9 cellular contexts compared by ENCODE assay signal in the genomic region with DNA sequence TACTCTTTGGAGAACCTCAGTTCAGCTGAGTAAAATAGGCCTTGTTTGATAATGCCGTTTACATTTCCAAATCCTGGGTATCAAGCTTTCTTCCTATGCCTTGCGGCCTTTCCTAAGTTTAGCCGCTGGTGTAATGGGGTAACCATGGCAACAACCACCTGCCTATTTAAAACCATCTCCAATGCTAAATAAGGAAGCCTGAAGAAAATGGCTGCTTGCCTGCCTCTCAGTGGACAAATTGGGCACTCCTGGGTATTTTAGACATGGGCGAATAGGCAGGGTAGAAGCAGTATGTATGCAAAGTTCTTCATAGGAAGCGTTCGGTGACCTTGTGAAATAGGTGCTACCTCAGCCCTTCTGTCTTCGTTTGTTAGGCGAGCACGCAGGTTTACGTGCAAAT.
A peak's percentile ranks its signal among the peaks of the same experiment; 100 is the strongest.
DNase-seq lines count a peak whose midpoint lies in the region; ATAC-seq and TF ChIP-seq lines count a peak whose summit lies in the region.
"Had no signal": no experiment of that assay in that cellular context is flagged by ENCODE, and none has a peak within 500 bp of the region (broad histone marks: within the 10 kb centered on the region; RNA-seq: fewer than 3 reads in every experiment).

No MANE protein-coding gene starts in this region.

- no peak overlapping the region for H3K14ac ChIP-seq in mesenchymal stem cell (ENCODE audit: low read length in 2 of 2)

- TF ChIP-seq CTCF in HCT116 (IDR thresholded peaks at IDR 0.05 in 2 of 3, conservative IDR thresholded peaks at IDR 0.05 in 1 of 3; ENCODE audit: borderline replicate concordance in 1 of 3, insufficient read depth in 1 of 3, low read depth in 2 of 3, low read length in 2 of 3) (peak in 1 of 3 experiments; percentile 23; a peak in 1 of 6 replicates), mammary epithelial cell (conservative IDR thresholded peaks at IDR 0.05 in 1 of 2, IDR thresholded peaks at IDR 0.05 in 1 of 2; ENCODE audit: extremely low read depth in 1 of 2, insufficient read depth in 1 of 2, low read depth in 1 of 2, low read length in 2 of 2) (peak; percentile 5 to 6), suprapubic skin (IDR thresholded peaks at IDR 0.05) (no peak)
- TF ChIP-seq CTCF in CD8-positive, alpha-beta T cell (IDR thresholded peaks at IDR 0.05): no peak

- no peak overlapping the region for H3K4me3 ChIP-seq in HCT116 (replicated peaks in 1 of 2; ENCODE audit: low read depth in 1 of 2, low read length in 2 of 2)
- H3K4me3 ChIP-seq in mammary epithelial cell (replicated peaks in 1 of 3; ENCODE audit: insufficient read depth in 1 of 3, low read depth in 2 of 3, low read length in 3 of 3): no peak overlapping the region
- no peak overlapping the region for H3K4me3 ChIP-seq in mesenchymal stem cell (ENCODE audit: insufficient read depth in 1 of 2, low read depth in 1 of 2, low read length in 2 of 2)
- no peak overlapping the region for H3K4me3 ChIP-seq in suprapubic skin
- no peak overlapping the region for H3K4me3 ChIP-seq in CD8-positive, alpha-beta T cell (ENCODE audit: low read depth, low read length)

- no peak overlapping the region for H2BK15ac ChIP-seq in mesenchymal stem cell (ENCODE audit: low read depth, poor library complexity, severe bottlenecking)

- TF ChIP-seq EP300 in suprapubic skin (IDR thresholded peaks at IDR 0.05): no peak

- H3K9ac ChIP-seq in HCT116 (ENCODE audit: low read length): no peak overlapping the region
- H3K9ac ChIP-seq in mammary epithelial cell (ENCODE audit: insufficient read depth, low read length): no peak overlapping the region
- H3K9ac ChIP-seq in mesenchymal stem cell (ENCODE audit: low read length): no peak overlapping the region

- ATAC-seq in HCT116: no peak
- no peak for ATAC-seq in CD8-positive, alpha-beta T cell

- H3K9me3 ChIP-seq in HCT116 (ENCODE audit: control insufficient read depth in 1 of 2, insufficient read depth in 1 of 2, low read depth in 1 of 2, low read length in 2 of 2): no peaks in the 10 kb centered on the region
- no peaks in the 10 kb centered on the region for H3K9me3 ChIP-seq in mammary epithelial cell (replicated peaks; ENCODE audit: insufficient read depth, low read length)
- no peaks in the 10 kb centered on the region for H3K9me3 ChIP-seq in mesenchymal stem cell (ENCODE audit: control insufficient read depth, low read length)
- no peaks in the 10 kb centered on the region for H3K9me3 ChIP-seq in suprapubic skin
- H3K9me3 ChIP-seq in CD8-positive, alpha-beta T cell (ENCODE audit: low read length): no peaks in the 10 kb centered on the region

- H2AFZ ChIP-seq in HCT116 (ENCODE audit: low read depth, low read length, poor library complexity, severe bottlenecking): no peak overlapping the region
- no peak overlapping the region for H2AFZ ChIP-seq in mammary epithelial cell (ENCODE audit: low read depth, low read length)
- H2AFZ ChIP-seq in mesenchymal stem cell (ENCODE audit: low read depth, low read length): no peak overlapping the region

- RAD21 ChIA-PET in HCT116 (lab: Charles Lee; ENCODE audit: low non-redundant PET in 1 of 2, low total read pairs in 2 of 2, uncharacterized antibody in 2 of 2, unreplicated experiment in 2 of 2): no interaction called here

- H3K4me1 ChIP-seq in HCT116 (ENCODE audit: control insufficient read depth in 1 of 2, insufficient read depth in 2 of 2, low read length in 2 of 2): peaks cover 2 to 19% of the 10 kb centered on the region in 2 experiments; a peak in 3 of 4 replicates
- H3K4me1 ChIP-seq in mammary epithelial cell (ENCODE audit: insufficient read depth, low read length): peaks cover 8% of the 10 kb centered on the region
- H3K4me1 ChIP-seq in mesenchymal stem cell (ENCODE audit: control insufficient read depth, insufficient read depth, low read depth, low read length): peaks cover 6% of the 10 kb centered on the region
- peaks cover 13% of the 10 kb centered on the region for H3K4me1 ChIP-seq in suprapubic skin
- H3K4me1 ChIP-seq in CD8-positive, alpha-beta T cell (ENCODE audit: insufficient read depth, low read length): peaks cover 5% of the 10 kb centered on the region

- in situ Hi-C loops in mammary epithelial cell (cut with MboI; ENCODE audit: low sequenced_read_pairs in 2 of 2): no loop called here

- H3K4me2 ChIP-seq in HCT116 (ENCODE audit: low read length): no peak overlapping the region
- no peak overlapping the region for H3K4me2 ChIP-seq in mammary epithelial cell (ENCODE audit: insufficient read depth, low read depth, low read length)
- no peak overlapping the region for H3K4me2 ChIP-seq in mesenchymal stem cell (ENCODE audit: low read length, poor library complexity, severe bottlenecking)

- H3K9me2 ChIP-seq in HCT116 (ENCODE audit: insufficient read depth): no peaks in the 10 kb centered on the region

- H3K36me3 ChIP-seq in HCT116 (ENCODE audit: control insufficient read depth in 1 of 2, insufficient read depth in 2 of 2, low read length in 2 of 2) (no peaks in the 10 kb centered on the region), mammary epithelial cell (ENCODE audit: insufficient read depth, low read length) (no peaks in the 10 kb centered on the region), mesenchymal stem cell (ENCODE audit: control insufficient read depth in 1 of 2, insufficient read depth in 2 of 2, low read depth in 1 of 2, low read length in 2 of 2) (no peaks in the 10 kb centered on the region), suprapubic skin (no peaks in the 10 kb centered on the region)
- no peaks in the 10 kb centered on the region for H3K36me3 ChIP-seq in CD8-positive, alpha-beta T cell (ENCODE audit: insufficient read depth, low read length)

- H3K23ac ChIP-seq in mesenchymal stem cell (ENCODE audit: low read length in 2 of 2): no peak overlapping the region

- BruUV-seq in HCT116 (replicated peaks; lab: Mats Ljungman, UMichigan) (no TSS peak), mammary epithelial cell (replicated peaks; lab: Mats Ljungman, UMichigan) (no TSS peak)

- peak; percentile 28; the same call in 1 of the 2 replicates for TF ChIP-seq RAD21 in HCT116 (IDR thresholded peaks at IDR 0.05; ENCODE audit: low read depth)

- H3K27me3 ChIP-seq in HCT116 (ENCODE audit: insufficient read depth, low read length): no peaks in the 10 kb centered on the region
- no peaks in the 10 kb centered on the region for H3K27me3 ChIP-seq in mammary epithelial cell (ENCODE audit: insufficient read depth, low read length)
- no peaks in the 10 kb centered on the region for H3K27me3 ChIP-seq in mesenchymal stem cell (ENCODE audit: control insufficient read depth in 1 of 2, insufficient read depth in 1 of 2, low read length in 2 of 2)
- H3K27me3 ChIP-seq in suprapubic skin: no peaks in the 10 kb centered on the region
- no peaks in the 10 kb centered on the region for H3K27me3 ChIP-seq in CD8-positive, alpha-beta T cell (ENCODE audit: insufficient read depth, low read length)

- no peak overlapping the region for H2AK5ac ChIP-seq in mesenchymal stem cell (ENCODE audit: low read length, severe bottlenecking)

- no peak overlapping the region for H2BK120ac ChIP-seq in mesenchymal stem cell (ENCODE audit: low read depth, low read length)

- H3K9me3 Mint-ChIP-seq in CD8-positive, alpha-beta T cell: no peaks in the 10 kb centered on the region
- H3K9me3 Mint-ChIP-seq: nephron had no signal

- 89% methylated on average over 10 of the region's 10 CpGs for WGBS in mammary epithelial cell (ENCODE audit: low coverage, missing lambda C conversion rate)
- 86% methylated on average over 10 of the region's 10 CpGs for WGBS in mesenchymal stem cell
- WGBS in suprapubic skin: 81% methylated on average over 10 of the region's 10 CpGs

- H3K4ac ChIP-seq in mesenchymal stem cell (ENCODE audit: low read depth in 1 of 2, low read length in 2 of 2): no peak overlapping the region

- TF ChIP-seq POLR2A in HCT116 (IDR thresholded peaks at IDR 0.05; ENCODE audit: borderline replicate concordance, extremely low read depth, insufficient read depth, insufficient read length) (no peak), suprapubic skin (IDR thresholded peaks at IDR 0.05) (no peak)

- no peak overlapping the region for H4K8ac ChIP-seq in mesenchymal stem cell (ENCODE audit: low read length)

- H3K4me3 Mint-ChIP-seq in CD8-positive, alpha-beta T cell: no peak overlapping the region
- H3K4me3 Mint-ChIP-seq: nephron had no signal

- H3K18ac ChIP-seq in mesenchymal stem cell (ENCODE audit: low read depth in 1 of 2, low read length in 2 of 2): no peak overlapping the region

- intact Hi-C loops in HCT116 (cut with micrococcal nuclease): no loop called here
- intact Hi-C loops in mammary epithelial cell (cut with micrococcal nuclease): no loop called here
- intact Hi-C loops in CD8-positive, alpha-beta T cell (cut with DNase I, micrococcal nuclease): no loop called here

- POLR2A ChIA-PET in HCT116 (lab: Charles Lee): no interaction called here
- POLR2A ChIA-PET in CD8-positive, alpha-beta T cell (lab: Charles Lee): no interaction called here

- H4K20me1 ChIP-seq in HCT116 (ENCODE audit: insufficient read depth): no peaks in the 10 kb centered on the region
- no peaks in the 10 kb centered on the region for H4K20me1 ChIP-seq in mammary epithelial cell (ENCODE audit: insufficient read depth, low read length)

- peaks cover 10% of the 10 kb centered on the region for H3K4me1 Mint-ChIP-seq in CD8-positive, alpha-beta T cell (ENCODE audit: low read depth)
- H3K4me1 Mint-ChIP-seq: nephron had no signal

- CTCF ChIA-PET in HCT116 (lab: Charles Lee) (no interaction called here), mammary epithelial cell (lab: Charles Lee; ENCODE audit: low non-redundant PET) (no interaction called here)
- CTCF ChIA-PET in CD8-positive, alpha-beta T cell (lab: Charles Lee): interaction anchor here (0.6 kb wide), 1 partner anchor 20 kb away, joined by 3 read pairs; no protein-coding TSS in a partner anchor

- DNase-seq in HCT116 (ENCODE audit: low read depth, low spot score) (no peak), NCI-H2107 treated with DMSO at 0.1 percent for 48 hours (lab: John Stamatoyannopoulos, UW; ENCODE audit: unreplicated experiment) (peak; percentile 85), mammary epithelial cell (no peak), mesenchymal stem cell (peak; percentile 29), NCI-H1694 treated with DMSO at 0.1 percent for 48 hours (lab: John Stamatoyannopoulos, UW) (no peak), suprapubic skin (ENCODE audit: low spot score in 2 of 2) (no peak), KG1 (lab: John Stamatoyannopoulos, UW) (no peak)
- DNase-seq in CD8-positive, alpha-beta T cell: no peak

- no peak overlapping the region for H2BK12ac ChIP-seq in mesenchymal stem cell (ENCODE audit: low read length in 2 of 2)

- H3K27me3 Mint-ChIP-seq in CD8-positive, alpha-beta T cell (ENCODE audit: low read depth): peaks cover 6% of the 10 kb centered on the region

- no peak overlapping the region for H4K91ac ChIP-seq in mesenchymal stem cell (ENCODE audit: low read length)

- no peak overlapping the region for H2BK5ac ChIP-seq in mesenchymal stem cell (ENCODE audit: low read depth, low read length, poor library complexity, severe bottlenecking)

- no peak overlapping the region for H3K27ac Mint-ChIP-seq in CD8-positive, alpha-beta T cell
- H3K27ac Mint-ChIP-seq: nephron had no signal

- H3K36me3 Mint-ChIP-seq in CD8-positive, alpha-beta T cell: no peaks in the 10 kb centered on the region

- H3K79me2 ChIP-seq in HCT116 (ENCODE audit: insufficient read depth, low read length): no peaks in the 10 kb centered on the region
- no peaks in the 10 kb centered on the region for H3K79me2 ChIP-seq in mammary epithelial cell (ENCODE audit: insufficient read depth, low read length)

- no peaks in the 10 kb centered on the region for H3K79me1 ChIP-seq in mesenchymal stem cell (replicated peaks; ENCODE audit: low read length, poor library complexity, severe bottlenecking)

- dilution Hi-C loops in mammary epithelial cell (cut with HindIII; ENCODE audit: low sequenced_read_pairs): no loop called here

- H3K27ac ChIP-seq in HCT116 (ENCODE audit: low read depth, low read length): no peak overlapping the region
- no peak overlapping the region for H3K27ac ChIP-seq in mammary epithelial cell (ENCODE audit: insufficient read depth, low read depth, low read length)
- no peak overlapping the region for H3K27ac ChIP-seq in mesenchymal stem cell (ENCODE audit: low read length, poor library complexity, severe bottlenecking)
- H3K27ac ChIP-seq in suprapubic skin: no peak overlapping the region
- no peak overlapping the region for H3K27ac ChIP-seq in CD8-positive, alpha-beta T cell (ENCODE audit: low read depth, low read length)

Comparison
In these comparisons a context has a peak if more than half of its experiments do, and no peak if none do; other contexts are left out.
1. DNase-seq: peak in NCI-H2107 treated with DMSO at 0.1 percent for 48 hours (single experiment) and mesenchymal stem cell (single experiment); none in HCT116 (single experiment), mammary epithelial cell (single experiment), NCI-H1694 treated with DMSO at 0.1 percent for 48 hours (single experiment), suprapubic skin (0 of 2), KG1 (single experiment) and CD8-positive, alpha-beta T cell (0 of 7).
2. CTCF ChIP-seq: peak in mammary epithelial cell (2 of 2); none in suprapubic skin (0 of 2) and CD8-positive, alpha-beta T cell (single experiment).